In the genomic region with DNA sequence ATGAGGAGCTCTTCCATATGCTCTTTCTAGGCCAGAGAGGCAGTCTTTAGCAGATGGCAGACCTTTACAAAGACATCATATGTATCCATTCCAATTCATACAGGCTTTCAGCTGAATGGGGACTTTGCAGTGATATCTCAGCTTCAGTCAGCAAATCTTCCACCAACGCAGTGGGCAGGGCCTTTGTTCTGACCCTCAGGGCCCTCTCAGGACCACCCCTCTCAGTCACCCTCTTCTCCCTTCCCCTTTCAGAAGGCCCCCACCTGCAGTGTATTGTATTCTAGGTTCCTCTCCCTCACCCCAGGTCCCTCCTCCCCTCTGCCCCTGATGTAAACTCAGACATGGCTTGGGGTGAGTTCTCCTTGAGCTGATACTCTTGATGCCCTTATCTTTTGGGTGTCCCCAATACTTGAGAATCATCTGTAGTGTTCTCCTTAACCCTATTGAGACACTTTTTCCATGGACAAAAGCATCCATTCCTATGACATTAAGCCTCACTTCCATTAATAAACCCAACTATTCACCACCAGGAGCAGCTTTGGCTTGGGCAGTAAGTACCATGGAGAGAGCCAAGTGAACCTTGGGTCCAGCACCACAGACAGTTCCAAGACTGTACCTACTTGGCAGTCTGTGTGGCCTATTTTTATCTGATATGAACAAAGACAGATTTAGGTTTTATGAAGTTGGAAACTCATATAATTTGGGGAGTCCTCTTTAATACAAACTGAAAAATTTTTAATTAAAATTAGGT, we compare ENCODE assay signal across 9 cellular contexts.
A peak's percentile ranks its signal among the peaks of the same experiment; 100 is the strongest.
DNase-seq lines count a peak whose midpoint lies in the region; ATAC-seq, FAIRE-seq and TF ChIP-seq lines count a peak whose summit lies in the region.
"Had no signal": no experiment of that assay in that cellular context is flagged by ENCODE, and none has a peak within 500 bp of the region (broad histone marks: within the 10 kb centered on the region; RNA-seq: fewer than 3 reads in every experiment).

No MANE protein-coding gene starts in this region.

- no peak overlapping the region for H2BK15ac ChIP-seq in mesendoderm (replicated peaks; ENCODE audit: low read depth)

- H3K79me1 ChIP-seq in mesendoderm (ENCODE audit: low read length): no peaks in the 10 kb centered on the region

- DNase-seq in G401 (ENCODE audit: low spot score) (peak; percentile 94), NCI-H1694 treated with DMSO at 0.1 percent for 48 hours (lab: John Stamatoyannopoulos, UW) (peak; percentile 70), dermis microvascular lymphatic vessel endothelial cell (ENCODE audit: low read depth in 2 of 2) (peak; percentile 21 to 65), mesendoderm (peak; percentile 53), tibial artery (no peak), RCC 7860 (ENCODE audit: low spot score) (no peak)
- no peak for DNase-seq in activated effector memory CD4-positive, alpha-beta T cell treated with Interleukin-2 at 50 U/mL for 16 hours

- no peaks in the 10 kb centered on the region for H3K9me3 ChIP-seq in tibial artery
- H3K9me3 ChIP-seq: pancreas had no signal

- no peak for TF ChIP-seq CTCF in tibial artery (IDR thresholded peaks at IDR 0.05)

- no peak overlapping the region for H3K4me2 ChIP-seq in mesendoderm (ENCODE audit: low read length)

- FAIRE-seq in RCC 7860 (lab: Jason Lieb, UNC): no peak
- FAIRE-seq: pancreas had no signal

- no peak overlapping the region for H4K8ac ChIP-seq in mesendoderm (ENCODE audit: low read depth, low read length)

- H3K27me3 ChIP-seq in mesendoderm (ENCODE audit: insufficient read depth, low read length, poor library complexity) (no peaks in the 10 kb centered on the region), tibial artery (no peaks in the 10 kb centered on the region)
- H3K27me3 ChIP-seq: pancreas had no signal

- H4K5ac ChIP-seq in mesendoderm (ENCODE audit: low read length): no peak overlapping the region

- H2BK120ac ChIP-seq in mesendoderm (ENCODE audit: low read depth, low read length): no peak overlapping the region

- H3K18ac ChIP-seq in mesendoderm (ENCODE audit: low read length): no peak overlapping the region

- H3K23ac ChIP-seq in mesendoderm (ENCODE audit: low read length): no peak overlapping the region

- no peak overlapping the region for H3K9ac ChIP-seq in mesendoderm (ENCODE audit: low read length)

- no peak overlapping the region for H2AK5ac ChIP-seq in mesendoderm (ENCODE audit: low read length)

- no peak for ATAC-seq in GM19455 (IDR thresholded peaks at IDR 0.05; ENCODE audit: unreplicated experiment)

- H3K4me3 ChIP-seq in mesendoderm (ENCODE audit: low read length) (no peak overlapping the region), tibial artery (no peak overlapping the region)
- H3K4me3 ChIP-seq: pancreas had no signal

- no CpG with 5 or more reads among the region's 1 CpG for WGBS in mesendoderm (ENCODE audit: extremely low coverage, insufficient coverage, low lambda C conversion rate)

- H3K27ac ChIP-seq in mesendoderm (ENCODE audit: low read depth, low read length) (no peak overlapping the region), tibial artery (no peak overlapping the region)
- H3K27ac ChIP-seq: pancreas had no signal

- intact Hi-C loops in tibial artery (cut with DNase I; ENCODE audit: low total_unique reads): loop anchor here (10.0 kb wide), 1 partner anchor 380 kb away; no protein-coding TSS in a partner anchor

- H3K4me1 ChIP-seq in mesendoderm (ENCODE audit: control insufficient read depth, low read depth, low read length) (no peaks in the 10 kb centered on the region), tibial artery (no peaks in the 10 kb centered on the region)
- H3K4me1 ChIP-seq: pancreas had no signal

- in situ Hi-C loops in G401 (cut with HindIII; ENCODE audit: low sequenced_read_pairs): no loop called here

- no peak overlapping the region for H3K56ac ChIP-seq in mesendoderm (ENCODE audit: low read length)

- no peaks in the 10 kb centered on the region for H3K36me3 ChIP-seq in mesendoderm (ENCODE audit: control insufficient read depth, insufficient read depth, low read length)
- H3K36me3 ChIP-seq in tibial artery: no peaks in the 10 kb centered on the region
- H3K36me3 ChIP-seq: pancreas had no signal

- H3K79me2 ChIP-seq in mesendoderm (ENCODE audit: control insufficient read depth, insufficient read depth, low read length): no peaks in the 10 kb centered on the region

- H2BK5ac ChIP-seq in mesendoderm (ENCODE audit: low read length): no peak overlapping the region

- H3K4ac ChIP-seq in mesendoderm (ENCODE audit: low read depth, low read length): no peak overlapping the region

Comparison
In these comparisons a context has a peak if more than half of its experiments do, and no peak if none do; other contexts are left out.
1. DNase-seq: peak in G401 (single experiment), NCI-H1694 treated with DMSO at 0.1 percent for 48 hours (single experiment), dermis microvascular lymphatic vessel endothelial cell (2 of 2) and mesendoderm (single experiment); none in tibial artery (0 of 2), activated effector memory CD4-positive, alpha-beta T cell treated with Interleukin-2 at 50 U/mL for 16 hours (single experiment) and RCC 7860 (single experiment).